ENCODE assay signal across 8 cellular contexts in the genomic region with DNA sequence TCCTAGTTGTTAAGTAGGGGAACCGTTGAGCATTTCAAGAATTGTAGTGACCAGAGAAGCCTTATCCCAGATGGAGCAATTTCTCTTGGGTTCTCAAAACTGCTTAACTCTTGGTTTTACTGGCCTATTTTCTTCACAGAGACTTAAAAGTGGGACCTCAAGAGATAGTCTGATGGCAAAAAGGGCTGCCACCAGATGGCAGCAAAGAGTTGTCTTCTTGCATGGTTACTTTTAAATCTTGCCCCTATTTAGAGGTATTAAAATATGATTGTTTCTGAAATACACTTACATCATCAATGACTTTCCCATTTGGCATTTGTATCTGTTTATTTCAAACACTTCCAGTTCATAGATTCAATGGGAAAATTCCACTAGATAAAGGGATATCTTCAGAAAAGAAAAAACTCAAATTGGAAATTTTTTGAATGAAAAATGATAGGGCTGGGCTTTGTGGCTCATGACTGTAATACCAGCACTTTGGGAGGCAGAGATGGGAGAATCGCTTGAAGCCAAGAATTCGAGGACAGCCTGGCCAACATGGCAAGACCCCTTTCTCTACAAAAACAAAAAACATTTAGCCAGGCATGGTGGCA.
DNase-seq lines count a peak whose midpoint lies in the region; ATAC-seq, FAIRE-seq and TF ChIP-seq lines count a peak whose summit lies in the region.

No MANE protein-coding gene starts in this region.

- no peak overlapping the region for H3K4me3 Mint-ChIP-seq in type B pancreatic cell

- FAIRE-seq in RCC 7860 (lab: Jason Lieb, UNC), result no peak

- TF ChIP-seq CTCF in GM12873 (IDR thresholded peaks at IDR 0.05; ENCODE audit: insufficient read depth, low read depth, low read length, missing control alignments) (peak; percentile 73), dorsolateral prefrontal cortex (IDR thresholded peaks at IDR 0.05 in 54 of 56, conservative IDR thresholded peaks at IDR 0.05 in 2 of 56; ENCODE audit: low read depth in 1 of 56, partially characterized antibody in 56 of 56) (peak; percentile 72 to 97 (median 86)), type B pancreatic cell (conservative IDR thresholded peaks at IDR 0.05) (peak; percentile 89)

- H3K27ac Mint-ChIP-seq in type B pancreatic cell, result no peak overlapping the region

- peak; percentile 35 for DNase-seq in AG08395 (ENCODE audit: low spot score)
- DNase-seq in HuH-7 (ENCODE audit: low spot score), result peak; percentile 32
- DNase-seq in RCC 7860 (ENCODE audit: low spot score), result peak; percentile 10
- peak in 8 of 10 donors; percentile 37 to 86 (median 62) for DNase-seq in dorsolateral prefrontal cortex
- DNase-seq in medulla oblongata (ENCODE audit: extremely low spot score), result peak; percentile 81
- no peak for DNase-seq in type B pancreatic cell (ENCODE audit: extremely low spot score, unreplicated experiment)

- no peaks in the 10 kb centered on the region for H3K36me3 Mint-ChIP-seq in type B pancreatic cell

- H3K9me3 Mint-ChIP-seq in type B pancreatic cell, result no peaks in the 10 kb centered on the region

- intact Hi-C loops in dorsolateral prefrontal cortex (cut with DNase I), result loop anchor here in 1 of 2 donors (2.0 kb wide), 1 partner anchor 300 kb away; no protein-coding TSS in a partner anchor

- H3K27me3 Mint-ChIP-seq in type B pancreatic cell, result no peaks in the 10 kb centered on the region

- no peaks in the 10 kb centered on the region for H3K4me1 Mint-ChIP-seq in type B pancreatic cell (ENCODE audit: unreplicated experiment)

- no peak overlapping the region for H3K27ac ChIP-seq in dorsolateral prefrontal cortex

- no peak for ATAC-seq in GM18867 (IDR thresholded peaks at IDR 0.05; ENCODE audit: unreplicated experiment)

- H3K27me3 ChIP-seq in dorsolateral prefrontal cortex, result peaks cover 0 to 3% (median 0%) of the 10 kb centered on the region in 45 donors

- H3K4me3 ChIP-seq in dorsolateral prefrontal cortex, result no peak overlapping the region
